ENCODE assay signal across 27 cellular contexts in the genomic region with DNA sequence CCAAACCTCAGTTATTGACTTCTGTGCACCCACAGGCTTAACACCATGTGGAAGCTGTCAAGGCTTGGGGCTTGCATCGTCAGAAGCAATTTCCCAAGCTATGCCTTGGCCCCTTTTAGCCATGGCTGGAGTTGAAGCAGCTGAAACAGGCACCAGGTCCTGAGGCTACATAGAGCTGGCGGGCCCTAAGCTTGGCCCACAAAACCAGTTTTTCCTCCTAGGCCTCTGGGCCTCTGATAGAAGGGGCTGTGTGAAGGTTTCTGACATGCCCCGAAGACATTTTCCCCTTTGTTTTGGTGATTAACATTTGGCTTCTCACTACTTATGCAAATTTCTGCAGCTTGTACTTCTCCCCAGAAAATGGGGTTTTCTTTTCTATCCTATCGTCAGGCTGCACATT.
"Had no signal": no experiment of that assay in that cellular context is flagged by ENCODE, and none has a peak within 500 bp of the region (broad histone marks: within the 10 kb centered on the region; RNA-seq: fewer than 3 reads in every experiment).

No MANE protein-coding gene starts in this region.

- H3K4me2 ChIP-seq: hepatocyte had no signal

- H3K79me2 ChIP-seq: hepatocyte, parathyroid adenoma had no signal

- H2AFZ ChIP-seq: hepatocyte, parathyroid adenoma had no signal

- H3K27me3 ChIP-seq: heart right ventricle, hepatocyte, left lung, right atrium auricular region, right lobe of liver, stomach, testis, thyroid gland, transverse colon, upper lobe of right lung had no signal

- ATAC-seq: heart right ventricle; left colon; left lung; lower lobe of right lung; naive thymus-derived CD8-positive, alpha-beta T cell; right lobe of liver; stimulated activated naive B cell treated with anti-CD40 and anti-IgM and Interleukin-4, amounts not matched to agents 10 μg/mL and 1 μg/mL and 100 μg/mL, for 72 hours; stimulated activated naive CD8-positive, alpha-beta T cell treated with anti-CD3 and anti-CD28 coated beads, Interleukin-15, Interleukin-2, amounts not matched to agents 100 U/mL and 50 U/mL, for 24 hours; upper lobe of right lung had no signal

- H3K4me1 ChIP-seq: parathyroid adenoma, right lobe of liver, testis, thyroid gland, upper lobe of right lung had no signal

- H3K36me3 ChIP-seq: left lung, lower lobe of right lung, right atrium auricular region, right lobe of liver, stomach, thyroid gland, transverse colon, upper lobe of right lung had no signal

- H3K4me1 Mint-ChIP-seq: nephron, neural crest cell had no signal

- H3K4me3 ChIP-seq: heart right ventricle, hepatocyte, left lung, lower lobe of right lung, right atrium auricular region, right lobe of liver, stomach, testis, thyroid gland, transverse colon, upper lobe of right lung had no signal

- H3K27me3 Mint-ChIP-seq: stimulated activated naive B cell treated with anti-CD40 and anti-IgM and Interleukin-4, amounts not matched to agents 10 μg/mL and 1 μg/mL and 100 μg/mL, for 72 hours had no signal

- H3K9me3 ChIP-seq: heart right ventricle, left lung, lower lobe of right lung, right atrium auricular region, right lobe of liver, stomach, testis, thyroid gland, transverse colon, upper lobe of right lung had no signal

- H3K27ac ChIP-seq: hepatocyte, lower lobe of right lung, parathyroid adenoma, right atrium auricular region, right lobe of liver, stomach, testis, thyroid gland, transverse colon, upper lobe of right lung had no signal

- H3K9me3 Mint-ChIP-seq: naive thymus-derived CD8-positive, alpha-beta T cell had no signal

- DNase-seq: heart right ventricle; kidney; left colon; left lung; lower lobe of right lung; mammary epithelial cell; mesenchymal stem cell; midbrain; naive thymus-derived CD8-positive, alpha-beta T cell; occipital lobe; right lobe of liver; stimulated activated CD4-positive, alpha-beta T cell treated with anti-CD3 and anti-CD28 coated beads, Interleukin-12 subunit alpha, Interleukin-12 subunit beta, amount 100 ng/mL, for 4 hours; stimulated activated CD4-positive, alpha-beta T cell treated with anti-CD3 and anti-CD28 coated beads, Interleukin-15, amount 100 ng/mL, for 24 hours; stimulated activated CD4-positive, alpha-beta T cell treated with anti-CD3 and anti-CD28 coated beads, Interleukin-2, amount 100 ng/mL, for 24 hours; stimulated activated CD4-positive, alpha-beta T cell treated with anti-CD3 and anti-CD28 coated beads, Interleukin-4, amount 100 ng/mL, for 1 hour; stimulated activated naive B cell treated with anti-CD40 and anti-IgM and Interleukin-4, amounts not matched to agents 10 μg/mL and 1 μg/mL and 100 μg/mL, for 72 hours; stimulated activated naive CD8-positive, alpha-beta T cell treated with anti-CD3 and anti-CD28 coated beads, Interleukin-15, Interleukin-2, amounts not matched to agents 100 U/mL and 50 U/mL, for 24 hours; stomach; testis; thyroid gland; transverse colon; upper lobe of right lung had no signal

- H3K4me3 Mint-ChIP-seq: nephron; neural crest cell; stimulated activated naive B cell treated with anti-CD40 and anti-IgM and Interleukin-4, amounts not matched to agents 10 μg/mL and 1 μg/mL and 100 μg/mL, for 72 hours had no signal

- H3K27ac Mint-ChIP-seq: nephron; stimulated activated naive B cell treated with anti-CD40 and anti-IgM and Interleukin-4, amounts not matched to agents 10 μg/mL and 1 μg/mL and 100 μg/mL, for 72 hours had no signal

- H3K9ac ChIP-seq: parathyroid adenoma had no signal
